ENCODE assay signal across 2 cellular contexts in the genomic region with DNA sequence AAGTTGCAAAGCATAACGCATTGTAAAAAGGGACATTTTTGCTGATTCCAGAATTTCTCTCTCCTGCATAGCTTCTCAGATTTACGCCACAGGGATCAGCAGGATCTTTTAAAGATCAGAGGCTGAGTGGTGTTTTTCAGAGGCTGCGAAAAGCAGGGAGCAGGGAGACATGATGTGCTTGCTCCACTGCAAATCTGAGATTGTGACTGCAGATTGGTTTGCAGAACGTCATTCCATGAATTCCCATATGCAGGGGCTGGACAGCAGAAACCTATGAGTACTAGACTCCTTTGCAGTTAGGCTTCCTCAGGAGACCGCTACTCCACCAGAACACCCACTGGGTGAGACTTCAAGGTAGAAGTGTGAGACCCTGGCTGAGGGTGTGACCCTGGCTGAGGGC.
A peak's percentile ranks its signal among the peaks of the same experiment; 100 is the strongest.
TF ChIP-seq lines count a peak whose summit lies in the region.

No MANE protein-coding gene starts in this region.

TF ChIP-seq in K562, 482 proteins besides CTCF, POLR2A, EP300 and RAD21:
- TF ChIP-seq ZNF707 (CRISPR knock-in tag; conservative IDR thresholded peaks at IDR 0.05) = no peak
- 0 out of 2 replicates have a peak, but pooled peaks have one; percentile 53 for TF ChIP-seq ZNF184 (CRISPR knock-in tag; IDR thresholded peaks at IDR 0.05)
- TF ChIP-seq C11orf30 (IDR thresholded peaks at IDR 0.05; ENCODE audit: low read depth) = peak; percentile 11; the same call in 1 of the 2 replicates
TF ChIP-seq in K562: peak in this region for 2.

TF ChIP-seq in SK-N-SH treated with all-trans-retinoic acid at 6 μM for 48 hours, 23 proteins besides CTCF, POLR2A, EP300 and RAD21:
- TF ChIP-seq ZNF8 (CRISPR knock-in tag; IDR thresholded peaks at IDR 0.05) (no peak), GLIS3 (CRISPR knock-in tag; IDR thresholded peaks at IDR 0.05) (no peak), ARNTL (CRISPR knock-in tag; IDR thresholded peaks at IDR 0.05; ENCODE audit: borderline replicate concordance, low read depth) (no peak), PPARA (CRISPR knock-in tag; IDR thresholded peaks at IDR 0.05; ENCODE audit: borderline replicate concordance) (no peak), ZFP30 (CRISPR knock-in tag; IDR thresholded peaks at IDR 0.05) (no peak), ZFP3 (CRISPR knock-in tag; IDR thresholded peaks at IDR 0.05) (no peak), ZNF565 (CRISPR knock-in tag; conservative IDR thresholded peaks at IDR 0.05; ENCODE audit: low read depth) (no peak), BACH2 (CRISPR knock-in tag; IDR thresholded peaks at IDR 0.05; ENCODE audit: borderline replicate concordance) (no peak), RARB (CRISPR knock-in tag; IDR thresholded peaks at IDR 0.05) (no peak), TCF4 (CRISPR knock-in tag; IDR thresholded peaks at IDR 0.05; ENCODE audit: borderline replicate concordance) (no peak), TOX (CRISPR knock-in tag; IDR thresholded peaks at IDR 0.05; ENCODE audit: borderline replicate concordance) (no peak), OSR1 (CRISPR knock-in tag; IDR thresholded peaks at IDR 0.05) (no peak), SNAI2 (CRISPR knock-in tag; IDR thresholded peaks at IDR 0.05) (no peak), ZNF70 (CRISPR knock-in tag; IDR thresholded peaks at IDR 0.05) (no peak), ZC3H10 (CRISPR knock-in tag; IDR thresholded peaks at IDR 0.05) (no peak), CSDC2 (CRISPR knock-in tag; IDR thresholded peaks at IDR 0.05) (no peak)
- TF ChIP-seq, protein P1, sequence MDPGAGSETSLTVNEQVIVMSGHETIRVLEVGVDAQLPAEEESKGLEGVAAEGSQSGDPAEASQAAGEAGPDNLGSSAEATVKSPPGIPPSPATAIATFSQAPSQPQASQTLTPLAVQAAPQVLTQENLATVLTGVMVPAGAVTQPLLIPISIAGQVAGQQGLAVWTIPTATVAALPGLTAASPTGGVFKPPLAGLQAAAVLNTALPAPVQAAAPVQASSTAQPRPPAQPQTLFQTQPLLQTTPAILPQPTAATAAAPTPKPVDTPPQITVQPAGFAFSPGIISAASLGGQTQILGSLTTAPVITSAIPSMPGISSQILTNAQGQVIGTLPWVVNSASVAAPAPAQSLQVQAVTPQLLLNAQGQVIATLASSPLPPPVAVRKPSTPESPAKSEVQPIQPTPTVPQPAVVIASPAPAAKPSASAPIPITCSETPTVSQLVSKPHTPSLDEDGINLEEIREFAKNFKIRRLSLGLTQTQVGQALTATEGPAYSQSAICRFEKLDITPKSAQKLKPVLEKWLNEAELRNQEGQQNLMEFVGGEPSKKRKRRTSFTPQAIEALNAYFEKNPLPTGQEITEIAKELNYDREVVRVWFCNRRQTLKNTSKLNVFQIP (CRISPR knock-in tag; IDR thresholded peaks at IDR 0.05; ENCODE audit: borderline replicate concordance, low read depth) = no peak
- TF ChIP-seq, protein P2, sequence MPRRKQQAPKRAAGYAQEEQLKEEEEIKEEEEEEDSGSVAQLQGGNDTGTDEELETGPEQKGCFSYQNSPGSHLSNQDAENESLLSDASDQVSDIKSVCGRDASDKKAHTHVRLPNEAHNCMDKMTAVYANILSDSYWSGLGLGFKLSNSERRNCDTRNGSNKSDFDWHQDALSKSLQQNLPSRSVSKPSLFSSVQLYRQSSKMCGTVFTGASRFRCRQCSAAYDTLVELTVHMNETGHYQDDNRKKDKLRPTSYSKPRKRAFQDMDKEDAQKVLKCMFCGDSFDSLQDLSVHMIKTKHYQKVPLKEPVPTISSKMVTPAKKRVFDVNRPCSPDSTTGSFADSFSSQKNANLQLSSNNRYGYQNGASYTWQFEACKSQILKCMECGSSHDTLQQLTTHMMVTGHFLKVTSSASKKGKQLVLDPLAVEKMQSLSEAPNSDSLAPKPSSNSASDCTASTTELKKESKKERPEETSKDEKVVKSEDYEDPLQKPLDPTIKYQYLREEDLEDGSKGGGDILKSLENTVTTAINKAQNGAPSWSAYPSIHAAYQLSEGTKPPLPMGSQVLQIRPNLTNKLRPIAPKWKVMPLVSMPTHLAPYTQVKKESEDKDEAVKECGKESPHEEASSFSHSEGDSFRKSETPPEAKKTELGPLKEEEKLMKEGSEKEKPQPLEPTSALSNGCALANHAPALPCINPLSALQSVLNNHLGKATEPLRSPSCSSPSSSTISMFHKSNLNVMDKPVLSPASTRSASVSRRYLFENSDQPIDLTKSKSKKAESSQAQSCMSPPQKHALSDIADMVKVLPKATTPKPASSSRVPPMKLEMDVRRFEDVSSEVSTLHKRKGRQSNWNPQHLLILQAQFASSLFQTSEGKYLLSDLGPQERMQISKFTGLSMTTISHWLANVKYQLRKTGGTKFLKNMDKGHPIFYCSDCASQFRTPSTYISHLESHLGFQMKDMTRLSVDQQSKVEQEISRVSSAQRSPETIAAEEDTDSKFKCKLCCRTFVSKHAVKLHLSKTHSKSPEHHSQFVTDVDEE (CRISPR knock-in tag; IDR thresholded peaks at IDR 0.05) = no peak
- TF ChIP-seq, protein P3, sequence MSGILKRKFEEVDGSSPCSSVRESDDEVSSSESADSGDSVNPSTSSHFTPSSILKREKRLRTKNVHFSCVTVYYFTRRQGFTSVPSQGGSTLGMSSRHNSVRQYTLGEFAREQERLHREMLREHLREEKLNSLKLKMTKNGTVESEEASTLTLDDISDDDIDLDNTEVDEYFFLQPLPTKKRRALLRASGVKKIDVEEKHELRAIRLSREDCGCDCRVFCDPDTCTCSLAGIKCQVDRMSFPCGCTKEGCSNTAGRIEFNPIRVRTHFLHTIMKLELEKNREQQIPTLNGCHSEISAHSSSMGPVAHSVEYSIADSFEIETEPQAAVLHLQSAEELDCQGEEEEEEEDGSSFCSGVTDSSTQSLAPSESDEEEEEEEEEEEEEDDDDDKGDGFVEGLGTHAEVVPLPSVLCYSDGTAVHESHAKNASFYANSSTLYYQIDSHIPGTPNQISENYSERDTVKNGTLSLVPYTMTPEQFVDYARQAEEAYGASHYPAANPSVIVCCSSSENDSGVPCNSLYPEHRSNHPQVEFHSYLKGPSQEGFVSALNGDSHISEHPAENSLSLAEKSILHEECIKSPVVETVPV (CRISPR knock-in tag; IDR thresholded peaks at IDR 0.05) = no peak
